ENCODE assay signal across 9 cellular contexts in the genomic region with DNA sequence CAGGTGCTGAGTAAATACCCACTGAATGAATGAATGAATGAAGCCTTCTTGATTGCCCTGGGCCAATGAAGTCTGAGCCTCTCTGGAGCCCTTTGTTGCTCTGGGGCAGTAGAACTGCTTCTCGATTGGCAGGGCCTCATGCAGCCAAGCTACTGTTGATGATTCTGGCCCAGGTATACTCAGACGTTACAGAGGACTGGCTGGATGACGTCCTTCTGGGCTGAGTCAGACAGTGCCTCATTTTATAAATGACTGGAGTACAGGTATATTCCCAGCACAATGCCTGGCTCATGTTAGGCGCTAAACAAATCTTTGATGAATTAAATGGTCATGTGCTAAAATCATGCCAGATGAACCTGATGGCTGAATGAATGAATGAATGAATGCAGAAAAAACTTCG.
"Had no signal": no experiment of that assay in that cellular context is flagged by ENCODE, and none has a peak within 500 bp of the region (broad histone marks: within the 10 kb centered on the region; RNA-seq: fewer than 3 reads in every experiment).

No MANE protein-coding gene starts in this region.

- H3K27me3 ChIP-seq: ascending aorta, testis had no signal

- ATAC-seq: sciatic nerve, T-cell had no signal

- H3K4me3 ChIP-seq: lower lobe of right lung, prostate gland, testis had no signal

- H3K36me3 ChIP-seq: ascending aorta, lower lobe of right lung, prostate gland, WERI-Rb-1 had no signal

- H3K9me3 ChIP-seq: ascending aorta, lower lobe of right lung, prostate gland, testis had no signal

- DNase-seq: effector CD4-positive, alpha-beta T cell; naive B cell had no signal

- H3K4me1 ChIP-seq: prostate gland had no signal

- H3K27ac ChIP-seq: ascending aorta, lower lobe of right lung, prostate gland, testis, WERI-Rb-1 had no signal
